In genomic region chr13:48094781-48095502, GRCh38 we compare ENCODE assay signal across 8 cellular contexts. TPM values are rescaled to one million over a fixed set of nuclear protein-coding genes. Genes with fewer than 3 reads are reported as not detected.
DNase-seq lines count a peak whose midpoint lies in the region; ATAC-seq, FAIRE-seq and TF ChIP-seq lines count a peak whose summit lies in the region.

Gene MED4 (minus strand): TSS chr13:48095104. CDS start chr13:48095078, 26 bp downstream.

- H3K9ac ChIP-seq in SU-DHL-6 (ENCODE audit: low read length), result peak within 1 kb of the TSS; percentile 98

- H3K4me3 ChIP-seq in SU-DHL-6 (ENCODE audit: insufficient read depth, low read length, poor library complexity, severe bottlenecking), result peak within 1 kb of the TSS; percentile 91
- H3K4me3 ChIP-seq in pancreas, result peak within 1 kb of the TSS; percentile 94 to 100 (median 98)
- H3K4me3 ChIP-seq in tibial artery, result peak within 1 kb of the TSS; percentile 72 to 95

- H3K27me3 ChIP-seq in SU-DHL-6 (ENCODE audit: low read length) (no peaks in the 10 kb centered on the region), pancreas (no peaks in the 10 kb centered on the region), tibial artery (no peaks in the 10 kb centered on the region)

- H3K4me2 ChIP-seq in SU-DHL-6 (ENCODE audit: low read depth, low read length, poor library complexity, severe bottlenecking), result peak within 1 kb of the TSS; percentile 89

- intact Hi-C loops in Right ventricle myocardium superior (cut with DNase I) (no loop called here), pancreas (cut with DNase I) (no loop called here), tibial artery (cut with DNase I; ENCODE audit: low total_unique reads) (loop anchor here (2.0 kb wide), 1 partner anchor 206 kb away; no protein-coding TSS in a partner anchor)

- H3K4me1 ChIP-seq in pancreas (peaks cover 5 to 13% (median 9%) of the 10 kb centered on the region in 3 donors), tibial artery (peaks cover 0 to 36% (median 24%) of the 10 kb centered on the region in 4 donors)

- 10% methylated on average over 52 to 54 of the region's 54 CpGs for WGBS in pancreas, 2 donors

- H3K9me2 ChIP-seq in SU-DHL-6 (replicated peaks; ENCODE audit: insufficient read depth, low read length), result no peaks in the 10 kb centered on the region

- ATAC-seq in HG02759 (IDR thresholded peaks at IDR 0.05; ENCODE audit: unreplicated experiment) (peak; percentile 96), Right ventricle myocardium superior (ENCODE audit: poor library complexity) (peak; percentile 98), pancreas (peak; percentile 99 to 100 (median 100))

- peak within 1 kb of the TSS; percentile 73 for H2AFZ ChIP-seq in SU-DHL-6 (ENCODE audit: low read depth, low read length, severe bottlenecking)

- H3K36me3 ChIP-seq in SU-DHL-6 (ENCODE audit: low read length), result peaks cover under 1% of the 10 kb centered on the region; the same call in 1 of the 2 replicates
- no peaks in the 10 kb centered on the region for H3K36me3 ChIP-seq in pancreas
- H3K36me3 ChIP-seq in tibial artery, result no peaks in the 10 kb centered on the region

- peaks cover 50% of the 10 kb centered on the region for H3K79me2 ChIP-seq in SU-DHL-6 (ENCODE audit: insufficient read depth, low read length)

- DNase-seq in NCI-H128 (lab: John Stamatoyannopoulos, UW; ENCODE audit: unreplicated experiment), result peak; percentile 87
- DNase-seq in activated naive CD8-positive, alpha-beta T cell treated with anti-CD3 and anti-CD28 coated beads, Interleukin-2, amount 50 U/mL, for 16 hours (ENCODE audit: low read depth, low spot score), result peak; percentile 94
- DNase-seq in Right ventricle myocardium superior, result peak; percentile 98
- peak; percentile 92 to 99 (median 96) for DNase-seq in pancreas
- DNase-seq in tibial artery, result peak; percentile 93 to 96

- peak; percentile 100 for TF ChIP-seq CTCF in GM12873 (IDR thresholded peaks at IDR 0.05; ENCODE audit: insufficient read depth, low read depth, low read length, missing control alignments)
- peak; percentile 98 for TF ChIP-seq CTCF in SU-DHL-6 (IDR thresholded peaks at IDR 0.05; ENCODE audit: insufficient read depth, low read length, poor library complexity, severe bottlenecking)
- peak; percentile 98 to 99 (median 99) for TF ChIP-seq CTCF in pancreas (IDR thresholded peaks at IDR 0.05)
- TF ChIP-seq CTCF in tibial artery (IDR thresholded peaks at IDR 0.05), result peak; percentile 98 to 100

- H3K9me3 ChIP-seq in SU-DHL-6 (ENCODE audit: insufficient read depth, low read length), result no peaks in the 10 kb centered on the region
- no peaks in the 10 kb centered on the region for H3K9me3 ChIP-seq in pancreas
- no peaks in the 10 kb centered on the region for H3K9me3 ChIP-seq in tibial artery

- H4K20me1 ChIP-seq in SU-DHL-6 (ENCODE audit: low read depth, low read length), result no peaks in the 10 kb centered on the region; the same call in 1 of the 2 replicates

- no peaks in the 10 kb centered on the region for H3F3A ChIP-seq in SU-DHL-6 (ENCODE audit: insufficient read depth)

- H3K27ac ChIP-seq in SU-DHL-6 (ENCODE audit: low read depth, low read length) (peak within 1 kb of the TSS; percentile 30; the same call in 1 of the 2 replicates), pancreas (peak within 1 kb of the TSS; percentile 48 to 67 (median 56)), tibial artery (peak within 1 kb of the TSS; percentile 87 to 93)

- no peak for FAIRE-seq in pancreas (lab: Jason Lieb, UNC)

RNA-seq across cellular contexts. Expression of gene MED4, which starts in this region (rescaled TPM):
- total RNA-seq in Right ventricle myocardium superior (40.8 TPM), pancreas (10 to 100 TPM; 12.0 to 19.6 (median 14.3) TPM)
- polyA plus RNA-seq in pancreas, result 10 to 100 TPM; 23.3 to 34.9 TPM

Comparison
In these comparisons a context has a peak if more than half of its experiments do, and no peak if none do; other contexts are left out.
1. Peak in every context shown above with its lines: DNase-seq, ATAC-seq, H3K4me3 ChIP-seq and H3K27ac ChIP-seq.
2. H3K27ac ChIP-seq: peak in every context shown above with its lines; median percentile 90 in tibial artery; 56 in pancreas; 30 in SU-DHL-6.